ENCODE assay signal across 28 cellular contexts in the genomic region with DNA sequence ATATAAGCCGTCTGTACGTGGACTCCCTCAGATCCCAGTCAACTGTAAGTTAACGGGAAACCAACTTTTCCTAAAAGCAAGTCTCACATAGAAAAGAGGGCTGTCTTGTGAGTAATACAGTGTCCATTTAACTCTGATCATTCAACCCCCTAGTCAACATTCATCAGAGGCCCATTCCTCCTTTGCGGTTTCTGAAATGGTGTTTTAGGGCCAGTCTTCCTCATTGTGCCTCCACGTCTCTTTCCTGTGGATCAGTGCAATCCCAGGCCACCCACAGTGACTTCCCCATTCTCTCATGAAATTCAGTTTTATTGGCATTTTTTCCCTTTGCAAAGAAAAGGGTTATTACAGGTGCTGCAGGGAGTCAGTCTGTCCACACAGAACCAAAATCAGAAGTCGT.
DNase-seq lines count a peak whose midpoint lies in the region; ATAC-seq and TF ChIP-seq lines count a peak whose summit lies in the region.
"Had no signal": no experiment of that assay in that cellular context is flagged by ENCODE, and none has a peak within 500 bp of the region (broad histone marks: within the 10 kb centered on the region; RNA-seq: fewer than 3 reads in every experiment).

No MANE protein-coding gene starts in this region.

- H3K4me1 ChIP-seq in RWPE2 (ENCODE audit: insufficient read depth, poor library complexity, severe bottlenecking) = peaks cover 26% of the 10 kb centered on the region
- H3K4me1 ChIP-seq in skeletal muscle tissue (ENCODE audit: control insufficient read depth in 3 of 3, insufficient read depth in 3 of 3, low read length in 3 of 3) = peaks cover 34 to 65% (median 39%) of the 10 kb centered on the region in 3 donors

- H3K9me3 ChIP-seq in RWPE2 (ENCODE audit: severe bottlenecking) = no peaks in the 10 kb centered on the region
- no peaks in the 10 kb centered on the region for H3K9me3 ChIP-seq in skeletal muscle tissue (ENCODE audit: control insufficient read depth in 3 of 3, low read length in 3 of 3)
- H3K9me3 ChIP-seq: breast epithelium, esophagus muscularis mucosa, left ventricle myocardium inferior, prostate gland, vagina had no signal

- TF ChIP-seq CTCF in RWPE2 (IDR thresholded peaks at IDR 0.05; ENCODE audit: poor library complexity, severe bottlenecking) = no peak

- H3K36me3 ChIP-seq in RWPE2 (ENCODE audit: low read depth) (no peaks in the 10 kb centered on the region), skeletal muscle tissue (ENCODE audit: control insufficient read depth in 3 of 3, insufficient read depth in 3 of 3, low read length in 3 of 3) (no peaks in the 10 kb centered on the region)
- H3K36me3 ChIP-seq: breast epithelium, prostate gland, vagina, WERI-Rb-1 had no signal

- in situ Hi-C loops in KBM-7 (cut with MboI; ENCODE audit: low pct_unique_long_range_greater_than_20kb, low sequenced_read_pairs) = no loop called here

- H3K4me3 ChIP-seq in RWPE2 (ENCODE audit: severe bottlenecking) (no peak overlapping the region), skeletal muscle tissue (ENCODE audit: low read length in 3 of 3) (no peak overlapping the region)
- H3K4me3 ChIP-seq: breast epithelium, coronary artery, esophagus muscularis mucosa, GM12878, hepatocyte, left ventricle myocardium inferior, prostate gland, vagina had no signal

- H3K27me3 ChIP-seq in RWPE2 (ENCODE audit: insufficient read depth, poor library complexity, severe bottlenecking) (no peaks in the 10 kb centered on the region), skeletal muscle tissue (ENCODE audit: control insufficient read depth in 3 of 3, insufficient read depth in 3 of 3, low read length in 3 of 3) (no peaks in the 10 kb centered on the region)
- H3K27me3 ChIP-seq: breast epithelium, esophagus muscularis mucosa, foreskin keratinocyte, hepatocyte, vagina had no signal

- no peak overlapping the region for H3K9ac ChIP-seq in skeletal muscle tissue (ENCODE audit: low read depth in 1 of 3, low read length in 3 of 3)

- DNase-seq in KBM-7 = peak; percentile 90
- DNase-seq in RWPE2 (ENCODE audit: low spot score) = no peak
- peak in 1 of 61 donors; percentile 6 for DNase-seq in caudate nucleus (lab: John Stamatoyannopoulos, UW)
- no peak for DNase-seq in germinal center (ENCODE audit: low spot score)
- no peak for DNase-seq in activated effector memory CD4-positive, alpha-beta T cell treated with anti-CD3 and anti-CD28 coated beads, Interleukin-2, amount 50 U/mL, for 16 hours
- DNase-seq: activated CD4-positive, alpha-beta T cell treated with anti-CD3 and anti-CD28 coated beads, Interleukin-2, amount 50 U/mL, for 1 hour; activated naive CD4-positive, alpha-beta T cell treated with anti-CD3 and anti-CD28 coated beads, Interleukin-2, amount 50 U/mL, for 16 hours; amygdala; CD4-positive, CD25-positive, alpha-beta regulatory T cell; endodermal cell; foreskin keratinocyte; left ventricle myocardium inferior; NCI-H187; NCI-H526; nucleus accumbens; stimulated activated naive CD4-positive, alpha-beta T cell treated with Interleukin-2 at 50 U/mL for 16 hours; T-helper 17 cell; WERI-Rb-1 had no signal

- H3K27ac ChIP-seq in RWPE2 (ENCODE audit: poor library complexity, severe bottlenecking) (peak overlapping the region; percentile 76), caudate nucleus (ENCODE audit: low read depth, low read length) (peak overlapping the region; percentile 14), skeletal muscle tissue (ENCODE audit: low read depth, low read length) (peak overlapping the region; percentile 82)
- H3K27ac ChIP-seq: WERI-Rb-1 had no signal

- ATAC-seq in RWPE2 (ENCODE audit: low read depth) (no peak), GM21423 (IDR thresholded peaks at IDR 0.05; ENCODE audit: unreplicated experiment) (no peak), GM18519 (IDR thresholded peaks at IDR 0.05; ENCODE audit: low FRiP score, unreplicated experiment) (no peak)
- ATAC-seq: foreskin keratinocyte, GM12878, T-helper 17 cell had no signal

Comparison
In these comparisons a context has a peak if more than half of its experiments do, and no peak if none do; other contexts are left out.
1. H3K27ac ChIP-seq: peak in every context shown above with its lines; median percentile 82 in skeletal muscle tissue; 76 in RWPE2; 14 in caudate nucleus.